8 cellular contexts compared by ENCODE assay signal in the genomic region with DNA sequence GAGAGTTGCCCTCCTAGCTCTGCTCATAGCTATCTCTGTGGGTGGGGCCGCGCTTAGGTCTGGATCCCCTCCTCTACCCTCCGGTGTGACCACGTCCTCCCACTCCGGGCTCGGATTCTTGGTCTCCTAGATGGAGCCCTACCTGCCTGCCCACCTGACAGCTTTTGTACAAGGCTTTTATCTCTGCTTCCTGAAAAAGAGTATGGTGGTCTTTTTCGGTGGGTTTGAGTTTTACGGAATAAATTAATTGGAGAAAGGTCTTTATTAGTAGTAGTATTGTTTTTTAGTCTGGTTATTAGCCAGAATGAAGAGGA. TPM values are rescaled to one million over a fixed set of nuclear protein-coding genes. Genes with fewer than 3 reads are reported as not detected.
DNase-seq lines count a peak whose midpoint lies in the region; ATAC-seq and FAIRE-seq lines count a peak whose summit lies in the region.

No MANE protein-coding gene starts in this region.

- DNase-seq in NCI-H82 treated with DMSO at 0.1 percent for 48 hours (lab: John Stamatoyannopoulos, UW; ENCODE audit: unreplicated experiment) = peak; percentile 28
- no peak for DNase-seq in NCI-H82 (lab: John Stamatoyannopoulos, UW)
- DNase-seq in HTR-8/SVneo (ENCODE audit: insufficient read length, low spot score) = peak; percentile 32
- peak; percentile 39 for DNase-seq in stimulated activated naive CD4-positive, alpha-beta T cell treated with Interleukin-2 at 50 U/mL for 16 hours (lab: John Stamatoyannopoulos, UW)

- peak overlapping the region; percentile 88 for H3K4me3 ChIP-seq in iPS-11a (ENCODE audit: low read depth, low read length)

- peak overlapping the region; percentile 92 for H3K27ac Mint-ChIP-seq in activated T-helper 17 cell treated with anti-CD3 and anti-CD28 coated beads, Interleukin-2, amount 50 U/mL, for 72 hours

- H3K9me3 Mint-ChIP-seq in activated T-helper 17 cell treated with anti-CD3 and anti-CD28 coated beads, Interleukin-2, amount 50 U/mL, for 72 hours = peaks cover 5% of the 10 kb centered on the region

- H3K27me3 Mint-ChIP-seq in activated T-helper 17 cell treated with anti-CD3 and anti-CD28 coated beads, Interleukin-2, amount 50 U/mL, for 72 hours = no peaks in the 10 kb centered on the region

- peak; percentile 46 for ATAC-seq in activated T-helper 17 cell treated with anti-CD3 and anti-CD28 coated beads, Interleukin-2, amount 50 U/mL, for 72 hours (replicated peaks)
- ATAC-seq in GM19023 (IDR thresholded peaks at IDR 0.05; ENCODE audit: unreplicated experiment) (no peak), HG03159 (IDR thresholded peaks at IDR 0.05; ENCODE audit: unreplicated experiment) (no peak)

- no peak for FAIRE-seq in HTR-8/SVneo (lab: Jason Lieb, UNC)

- H3K4me1 Mint-ChIP-seq in activated T-helper 17 cell treated with anti-CD3 and anti-CD28 coated beads, Interleukin-2, amount 50 U/mL, for 72 hours = peaks cover 54% of the 10 kb centered on the region

- peak overlapping the region; percentile 99 for H3K4me3 Mint-ChIP-seq in activated T-helper 17 cell treated with anti-CD3 and anti-CD28 coated beads, Interleukin-2, amount 50 U/mL, for 72 hours

- H3K36me3 Mint-ChIP-seq in activated T-helper 17 cell treated with anti-CD3 and anti-CD28 coated beads, Interleukin-2, amount 50 U/mL, for 72 hours (ENCODE audit: low read depth) = peaks cover 25% of the 10 kb centered on the region

RNA-seq across cellular contexts. Expression of a gene that starts 0.8 kb away (rescaled TPM):
- 10 to 100 TPM; 24.0 to 39.5 TPM for total RNA-seq in activated T-helper 17 cell treated with anti-CD3 and anti-CD28 coated beads, Interleukin-2, amount 50 U/mL, for 72 hours
